In genomic region chr11:130439160-130439519, GRCh38 we compare ENCODE assay signal across 19 cellular contexts. TPM values are rescaled to one million over a fixed set of nuclear protein-coding genes. Genes with fewer than 3 reads are reported as not detected.
DNase-seq lines count a peak whose midpoint lies in the region; ATAC-seq and TF ChIP-seq lines count a peak whose summit lies in the region.
"Had no signal": no experiment of that assay in that cellular context is flagged by ENCODE, and none has a peak within 500 bp of the region (broad histone marks: within the 10 kb centered on the region; RNA-seq: fewer than 3 reads in every experiment).

No MANE protein-coding gene starts in this region.

- BruUV-seq in MCF 10A (replicated peaks; lab: Mats Ljungman, UMichigan) (no TSS peak), mammary epithelial cell (replicated peaks; lab: Mats Ljungman, UMichigan) (no TSS peak)

- no peaks in the 10 kb centered on the region for H3K36me3 ChIP-seq in mammary epithelial cell (ENCODE audit: insufficient read depth, low read length)
- H3K36me3 ChIP-seq in KOPT-K1 (ENCODE audit: insufficient read depth, low read length) = no peaks in the 10 kb centered on the region
- no peaks in the 10 kb centered on the region for H3K36me3 ChIP-seq in SJCRH30
- H3K36me3 ChIP-seq: tibial artery had no signal

- H4K20me1 ChIP-seq in mammary epithelial cell (ENCODE audit: insufficient read depth, low read length) = no peaks in the 10 kb centered on the region

- CTCF ChIA-PET in MCF 10A (lab: Yijun Ruan, JAX) = interaction anchor here (0.9 to 25.6 kb wide), 2 partner anchors 23 to 426 kb away, joined by 3 to 1064 read pairs; no protein-coding TSS in a partner anchor
- CTCF ChIA-PET in mammary epithelial cell (lab: Charles Lee; ENCODE audit: low non-redundant PET) = no interaction called here

- H3K4me1 Mint-ChIP-seq in MCF 10A (ENCODE audit: insufficient read depth, unreplicated experiment) = peaks cover 12% of the 10 kb centered on the region
- H3K4me1 Mint-ChIP-seq in activated T-helper 1 cell treated with anti-CD3 and anti-CD28 coated beads, Interleukin-12 subunit alpha, Interleukin-12 subunit beta, Interleukin-2, Interleukin-4 antibody, amounts not matched to agents 30 ng/mL and 10 ng/mL and 1 ng/mL, durations not matched to agents 14 hours and 24 hours and 36 hours (ENCODE audit: low read depth) = peaks cover 19% of the 10 kb centered on the region
- H3K4me1 Mint-ChIP-seq in stimulated activated naive CD8-positive, alpha-beta T cell treated with anti-CD3 and anti-CD28 coated beads, Interleukin-15, Interleukin-2, amounts not matched to agents 100 ng/mL and 50 ng/mL, for 24 hours (ENCODE audit: low read depth) = peaks cover 11% of the 10 kb centered on the region

- in situ Hi-C loops in mammary epithelial cell (cut with MboI; ENCODE audit: low sequenced_read_pairs in 2 of 2) = loop anchor here in 1 of 2 donors (5.0 to 10.0 kb wide), 2 partner anchors 388 to 416 kb away; no protein-coding TSS in a partner anchor

- no peaks in the 10 kb centered on the region for H3K27me3 Mint-ChIP-seq in MCF 10A (ENCODE audit: insufficient read depth, unreplicated experiment)
- H3K27me3 Mint-ChIP-seq in activated T-helper 1 cell treated with anti-CD3 and anti-CD28 coated beads, Interleukin-12 subunit alpha, Interleukin-12 subunit beta, Interleukin-2, Interleukin-4 antibody, amounts not matched to agents 30 ng/mL and 10 ng/mL and 1 ng/mL, durations not matched to agents 14 hours and 24 hours and 36 hours (ENCODE audit: insufficient read depth) = peaks cover 6% of the 10 kb centered on the region
- H3K27me3 Mint-ChIP-seq in stimulated activated naive CD8-positive, alpha-beta T cell treated with anti-CD3 and anti-CD28 coated beads, Interleukin-15, Interleukin-2, amounts not matched to agents 100 ng/mL and 50 ng/mL, for 24 hours = peaks cover 3% of the 10 kb centered on the region

- no peak overlapping the region for H3K27ac ChIP-seq in mammary epithelial cell (ENCODE audit: insufficient read depth, low read depth, low read length)
- peak overlapping the region; percentile 50 for H3K27ac ChIP-seq in KOPT-K1 (ENCODE audit: low read depth, low read length, poor library complexity, severe bottlenecking)
- no peak overlapping the region for H3K27ac ChIP-seq in SJCRH30

- H3K9me3 Mint-ChIP-seq in MCF 10A (ENCODE audit: unreplicated experiment) = no peaks in the 10 kb centered on the region
- no peaks in the 10 kb centered on the region for H3K9me3 Mint-ChIP-seq in activated T-helper 1 cell treated with anti-CD3 and anti-CD28 coated beads, Interleukin-12 subunit alpha, Interleukin-12 subunit beta, Interleukin-2, Interleukin-4 antibody, amounts not matched to agents 30 ng/mL and 10 ng/mL and 1 ng/mL, durations not matched to agents 14 hours and 24 hours and 36 hours
- H3K9me3 Mint-ChIP-seq in stimulated activated naive CD8-positive, alpha-beta T cell treated with anti-CD3 and anti-CD28 coated beads, Interleukin-15, Interleukin-2, amounts not matched to agents 100 ng/mL and 50 ng/mL, for 24 hours = no peaks in the 10 kb centered on the region
- H3K9me3 Mint-ChIP-seq: T-cell had no signal

- H3K36me3 Mint-ChIP-seq in MCF 10A (ENCODE audit: insufficient read depth, unreplicated experiment) = no peaks in the 10 kb centered on the region
- no peaks in the 10 kb centered on the region for H3K36me3 Mint-ChIP-seq in activated T-helper 1 cell treated with anti-CD3 and anti-CD28 coated beads, Interleukin-12 subunit alpha, Interleukin-12 subunit beta, Interleukin-2, Interleukin-4 antibody, amounts not matched to agents 30 ng/mL and 10 ng/mL and 1 ng/mL, durations not matched to agents 14 hours and 24 hours and 36 hours (ENCODE audit: low read depth)
- no peaks in the 10 kb centered on the region for H3K36me3 Mint-ChIP-seq in stimulated activated naive CD8-positive, alpha-beta T cell treated with anti-CD3 and anti-CD28 coated beads, Interleukin-15, Interleukin-2, amounts not matched to agents 100 ng/mL and 50 ng/mL, for 24 hours (ENCODE audit: low read depth)
- H3K36me3 Mint-ChIP-seq: T-cell had no signal

- H3K9me3 ChIP-seq in mammary epithelial cell (replicated peaks; ENCODE audit: insufficient read depth, low read length) (no peaks in the 10 kb centered on the region), KOPT-K1 (ENCODE audit: insufficient read depth, low read length, poor library complexity, severe bottlenecking) (peaks cover 13% of the 10 kb centered on the region), SJCRH30 (replicated peaks) (no peaks in the 10 kb centered on the region)
- H3K9me3 ChIP-seq: tibial artery had no signal

- no peak overlapping the region for H3K4me3 Mint-ChIP-seq in MCF 10A (ENCODE audit: unreplicated experiment)
- no peak overlapping the region for H3K4me3 Mint-ChIP-seq in activated T-helper 1 cell treated with anti-CD3 and anti-CD28 coated beads, Interleukin-12 subunit alpha, Interleukin-12 subunit beta, Interleukin-2, Interleukin-4 antibody, amounts not matched to agents 30 ng/mL and 10 ng/mL and 1 ng/mL, durations not matched to agents 14 hours and 24 hours and 36 hours
- H3K4me3 Mint-ChIP-seq in stimulated activated naive CD8-positive, alpha-beta T cell treated with anti-CD3 and anti-CD28 coated beads, Interleukin-15, Interleukin-2, amounts not matched to agents 100 ng/mL and 50 ng/mL, for 24 hours = peak overlapping the region; percentile 30
- H3K4me3 Mint-ChIP-seq: endodermal cell had no signal

- POLR2A ChIA-PET in MCF 10A (lab: Yijun Ruan, JAX) = no interaction called here

- H3K9ac ChIP-seq in mammary epithelial cell (ENCODE audit: insufficient read depth, low read length) = no peak overlapping the region

- dilution Hi-C loops in mammary epithelial cell (cut with HindIII; ENCODE audit: low sequenced_read_pairs) = no loop called here

- intact Hi-C loops in MCF 10A (cut with micrococcal nuclease) = loop anchor here (10.0 kb wide), 1 partner anchor 514 kb away; no protein-coding TSS in a partner anchor
- intact Hi-C loops in mammary epithelial cell (cut with micrococcal nuclease) = loop anchor here (5.0 kb wide), 2 partner anchors 98 to 238 kb away; no protein-coding TSS in a partner anchor
- intact Hi-C loops in activated T-helper 1 cell treated with anti-CD3 and anti-CD28 coated beads, Interleukin-12 subunit alpha, Interleukin-12 subunit beta, Interleukin-2, Interleukin-4 antibody, amounts not matched to agents 30 ng/mL and 10 ng/mL and 1 ng/mL, durations not matched to agents 14 hours and 24 hours and 36 hours (cut with micrococcal nuclease) = loop anchor here (5.0 to 10.0 kb wide), 3 partner anchors 226 to 1233 kb away; no protein-coding TSS in a partner anchor

- H3K4me3 ChIP-seq in mammary epithelial cell (replicated peaks in 1 of 3; ENCODE audit: insufficient read depth in 1 of 3, low read depth in 2 of 3, low read length in 3 of 3) (no peak overlapping the region), SJCRH30 (no peak overlapping the region)
- H3K4me3 ChIP-seq: tibial artery had no signal

- no peak for DNase-seq in MCF 10A (ENCODE audit: unreplicated experiment)
- DNase-seq in mammary epithelial cell = no peak
- peak; percentile 9 for DNase-seq in activated T-helper 1 cell treated with anti-CD3 and anti-CD28 coated beads, Interleukin-12 subunit alpha, Interleukin-12 subunit beta, Interleukin-2, Interleukin-4 antibody, amounts not matched to agents 30 ng/mL and 10 ng/mL and 1 ng/mL, durations not matched to agents 14 hours and 24 hours and 36 hours (ENCODE audit: low spot score)
- DNase-seq in SJCRH30 = no peak
- no peak for DNase-seq in RPMI8226
- DNase-seq: activated CD4-positive, CD25-positive, alpha-beta regulatory T cell; activated T-cell treated with anti-CD3 and anti-CD28 coated beads, Interleukin-2, amount 50 U/mL, for 1 hour; Calu3; cerebellar nuclear complex; endodermal cell; HCEC 1CT; NCI-H1092; NCI-H748 treated with DMSO at 0.1 percent for 48 hours; stimulated activated CD4-positive, alpha-beta T cell treated with anti-CD3 and anti-CD28 coated beads, Interleukin-4, amount 100 ng/mL, for 24 hours; tibial artery had no signal

- H2AFZ ChIP-seq in mammary epithelial cell (ENCODE audit: low read depth, low read length) = no peak overlapping the region

- ATAC-seq in GM21360 (IDR thresholded peaks at IDR 0.05; ENCODE audit: unreplicated experiment) = no peak

- WGBS in mammary epithelial cell (ENCODE audit: low coverage, missing lambda C conversion rate) = 94% methylated on average over 4 of the region's 4 CpGs

- TF ChIP-seq CTCF in MCF 10A (IDR thresholded peaks at IDR 0.05; ENCODE audit: unreplicated experiment) (no peak), mammary epithelial cell (conservative IDR thresholded peaks at IDR 0.05 in 1 of 2, IDR thresholded peaks at IDR 0.05 in 1 of 2; ENCODE audit: extremely low read depth in 1 of 2, insufficient read depth in 1 of 2, low read depth in 1 of 2, low read length in 2 of 2) (no peak)

- H3K4me1 ChIP-seq in mammary epithelial cell (ENCODE audit: insufficient read depth, low read length) = peaks cover 27% of the 10 kb centered on the region
- peaks cover 26% of the 10 kb centered on the region for H3K4me1 ChIP-seq in SJCRH30

- H3K27ac Mint-ChIP-seq in MCF 10A (ENCODE audit: low read depth, unreplicated experiment) = peak overlapping the region; percentile 13
- H3K27ac Mint-ChIP-seq in activated T-helper 1 cell treated with anti-CD3 and anti-CD28 coated beads, Interleukin-12 subunit alpha, Interleukin-12 subunit beta, Interleukin-2, Interleukin-4 antibody, amounts not matched to agents 30 ng/mL and 10 ng/mL and 1 ng/mL, durations not matched to agents 14 hours and 24 hours and 36 hours = peak overlapping the region; percentile 7
- peak overlapping the region; percentile 86 for H3K27ac Mint-ChIP-seq in stimulated activated naive CD8-positive, alpha-beta T cell treated with anti-CD3 and anti-CD28 coated beads, Interleukin-15, Interleukin-2, amounts not matched to agents 100 ng/mL and 50 ng/mL, for 24 hours
- H3K27ac Mint-ChIP-seq: endodermal cell had no signal

- H3K4me2 ChIP-seq in mammary epithelial cell (ENCODE audit: insufficient read depth, low read depth, low read length) = no peak overlapping the region

- H3K79me2 ChIP-seq in mammary epithelial cell (ENCODE audit: insufficient read depth, low read length) = no peaks in the 10 kb centered on the region

- H3K27me3 ChIP-seq in mammary epithelial cell (ENCODE audit: insufficient read depth, low read length) = no peaks in the 10 kb centered on the region
- H3K27me3 ChIP-seq in SJCRH30 = no peaks in the 10 kb centered on the region
- H3K27me3 ChIP-seq: tibial artery had no signal

RNA-seq across cellular contexts. Expression of gene ADAMTS15, which starts 9.3 kb away (rescaled TPM):
- total RNA-seq in MCF 10A (2022) (0.54 and 0.70 TPM in 2 replicates), mammary epithelial cell (10 to 100 TPM in 1 of 2 donors, 1 to 10 TPM in 1; 2.4 to 16.5 TPM)
- 0.79 TPM for polyA plus RNA-seq in mammary epithelial cell
- polyA minus RNA-seq in mammary epithelial cell = 1.1 TPM
- 0.02 TPM in 1 of 2 replicates, not detected in the other for total RNA-seq in activated T-helper 1 cell treated with anti-CD3 and anti-CD28 coated beads, Interleukin-12 subunit alpha, Interleukin-12 subunit beta, Interleukin-2, Interleukin-4 antibody, amounts not matched to agents 30 ng/mL and 10 ng/mL and 1 ng/mL, durations not matched to agents 14 hours and 24 hours and 36 hours
- total RNA-seq in SJCRH30 (2014; rRNA removed; shearing (Covaris generic)) = 6.9 and 7.9 TPM in 2 replicates

RNA-seq across cellular contexts. Expression of gene ADAMTS8, which starts 10.7 kb away (rescaled TPM):
- not detected in 2 replicates for total RNA-seq in MCF 10A (2022)
- under 1 TPM in 1 of 2 donors, not detected in 1; 0.17 TPM for total RNA-seq in mammary epithelial cell
- not detected for polyA plus RNA-seq in mammary epithelial cell
- not detected for polyA minus RNA-seq in mammary epithelial cell
- not detected in 2 replicates for total RNA-seq in activated T-helper 1 cell treated with anti-CD3 and anti-CD28 coated beads, Interleukin-12 subunit alpha, Interleukin-12 subunit beta, Interleukin-2, Interleukin-4 antibody, amounts not matched to agents 30 ng/mL and 10 ng/mL and 1 ng/mL, durations not matched to agents 14 hours and 24 hours and 36 hours
- total RNA-seq in SJCRH30 (2014; rRNA removed; shearing (Covaris generic)) = 0.05 TPM in 1 of 2 replicates, not detected in the other
- total RNA-seq: Calu3 had no signal

Comparison
In these comparisons a context has a peak if more than half of its experiments do, and no peak if none do; other contexts are left out.
1. H3K27ac Mint-ChIP-seq: peak in every context shown above with its lines; median percentile 86 in stimulated activated naive CD8-positive, alpha-beta T cell treated with anti-CD3 and anti-CD28 coated beads, Interleukin-15, Interleukin-2, amounts not matched to agents 100 ng/mL and 50 ng/mL, for 24 hours; 13 in MCF 10A; 7 in activated T-helper 1 cell treated with anti-CD3 and anti-CD28 coated beads, Interleukin-12 subunit alpha, Interleukin-12 subunit beta, Interleukin-2, Interleukin-4 antibody, amounts not matched to agents 30 ng/mL and 10 ng/mL and 1 ng/mL, durations not matched to agents 14 hours and 24 hours and 36 hours.